1 cellular context compared by ENCODE assay signal in genomic region chr3:142026333-142026732, GRCh38.
TF ChIP-seq lines count a peak whose summit lies in the region.

No MANE protein-coding gene starts in this region.

TF ChIP-seq in WTC11, 78 proteins besides CTCF, POLR2A, EP300 and RAD21 (continued from another document):
- TF ChIP-seq ZNF219 (CRISPR knock-in tag; IDR thresholded peaks at IDR 0.05; ENCODE audit: borderline replicate concordance), result no peak
- TF ChIP-seq EMX1 (CRISPR knock-in tag; IDR thresholded peaks at IDR 0.05), result no peak
- TF ChIP-seq SMAD4 (CRISPR knock-in tag; IDR thresholded peaks at IDR 0.05), result no peak
